ENCODE assay signal across 8 cellular contexts in the genomic region with DNA sequence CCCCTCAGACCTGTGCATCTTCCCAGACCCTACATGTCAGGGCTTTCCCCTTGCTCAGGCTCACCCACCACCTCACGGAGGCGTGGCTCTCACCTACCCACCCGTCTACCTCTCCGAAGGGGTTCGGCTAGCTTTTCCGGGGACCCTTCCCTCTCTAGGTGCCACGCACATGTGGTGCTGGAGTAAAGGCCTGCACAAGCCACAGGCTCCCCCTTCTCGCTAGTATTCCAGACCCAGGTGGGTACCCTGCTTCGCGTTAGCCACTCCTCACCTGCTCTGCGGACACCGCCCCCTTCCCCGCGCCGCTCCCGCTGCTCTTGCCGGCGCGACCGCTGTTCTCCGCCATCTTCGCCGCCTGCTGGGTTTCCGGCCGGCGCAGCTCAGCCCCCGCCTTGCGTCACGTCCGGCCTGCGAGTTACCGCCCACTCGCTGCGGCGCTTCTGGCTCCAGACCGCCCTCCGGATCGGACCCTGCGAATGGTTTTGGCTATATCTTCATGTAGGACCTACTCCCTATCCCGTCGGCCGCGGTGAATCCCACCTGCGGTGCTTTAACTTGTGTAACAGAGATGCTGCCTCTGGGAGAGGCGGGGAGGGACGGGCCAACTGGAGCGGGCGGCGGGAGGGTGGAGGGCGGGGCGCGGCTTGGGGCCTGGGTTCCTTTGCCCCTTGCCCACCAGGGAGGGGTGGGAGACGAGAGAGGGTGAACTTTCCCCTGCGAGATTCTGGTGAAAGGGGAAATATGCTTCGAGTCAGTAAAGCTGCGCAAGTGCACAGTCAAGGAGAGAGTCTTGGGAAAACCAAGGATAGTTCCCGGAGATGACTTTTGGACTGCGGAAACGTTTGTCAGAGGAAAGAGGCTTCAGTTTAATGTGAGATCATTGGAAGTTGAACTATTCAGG.
A peak's percentile ranks its signal among the peaks of the same experiment; 100 is the strongest.
DNase-seq lines count a peak whose midpoint lies in the region; ATAC-seq lines count a peak whose summit lies in the region.

A gene with protein sequence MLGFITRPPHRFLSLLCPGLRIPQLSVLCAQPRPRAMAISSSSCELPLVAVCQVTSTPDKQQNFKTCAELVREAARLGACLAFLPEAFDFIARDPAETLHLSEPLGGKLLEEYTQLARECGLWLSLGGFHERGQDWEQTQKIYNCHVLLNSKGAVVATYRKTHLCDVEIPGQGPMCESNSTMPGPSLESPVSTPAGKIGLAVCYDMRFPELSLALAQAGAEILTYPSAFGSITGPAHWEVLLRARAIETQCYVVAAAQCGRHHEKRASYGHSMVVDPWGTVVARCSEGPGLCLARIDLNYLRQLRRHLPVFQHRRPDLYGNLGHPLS (plus strand): TSS at position 425 of the 901 bp plus-strand sequence. CDS start 72 bp downstream, at position 497.
A gene with protein sequence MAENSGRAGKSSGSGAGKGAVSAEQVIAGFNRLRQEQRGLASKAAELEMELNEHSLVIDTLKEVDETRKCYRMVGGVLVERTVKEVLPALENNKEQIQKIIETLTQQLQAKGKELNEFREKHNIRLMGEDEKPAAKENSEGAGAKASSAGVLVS (minus strand): TSS at position 357 of the 901 bp plus-strand sequence. CDS start 11 bp downstream, at position 346.

- peak; percentile 76 for ATAC-seq in GM19035 (IDR thresholded peaks at IDR 0.05; ENCODE audit: unreplicated experiment)
- ATAC-seq in HG03342 (IDR thresholded peaks at IDR 0.05; ENCODE audit: unreplicated experiment) = peak; percentile 82

- DNase-seq in AML-193 (lab: John Stamatoyannopoulos, UW) (peak; percentile 71 to 73), NCI-H446 (lab: John Stamatoyannopoulos, UW) (peak; percentile 66 to 86), kidney glomerular epithelial cell (lab: John Stamatoyannopoulos, UW) (peak; percentile 63)
- peak; percentile 82 to 85 for DNase-seq in activated CD4-positive, alpha-beta T cell treated with anti-CD3 and anti-CD28 coated beads for 4 hours
- peak; percentile 74 to 82 for DNase-seq in stimulated activated CD4-positive, alpha-beta T cell treated with anti-CD3 and anti-CD28 coated beads, Interleukin-15, amount 100 ng/mL, for 48 hours (ENCODE audit: low read depth in 2 of 2)

- peak within 1 kb of the TSS; percentile 90 for H3K27ac ChIP-seq in cingulate gyrus (ENCODE audit: low read depth, low read length)

Comparison
In these comparisons a context has a peak if more than half of its experiments do, and no peak if none do; other contexts are left out.
1. Peak in every context shown above with its lines: DNase-seq, ATAC-seq and H3K27ac ChIP-seq.